21 cellular contexts compared by ENCODE assay signal in genomic region chr5:170606939-170607338, GRCh38.
"Had no signal": no experiment of that assay in that cellular context is flagged by ENCODE, and none has a peak within 500 bp of the region (broad histone marks: within the 10 kb centered on the region; RNA-seq: fewer than 3 reads in every experiment).

No MANE protein-coding gene starts in this region.

- ATAC-seq: activated CD8-positive, alpha-beta T cell treated with anti-CD3 and anti-CD28 coated beads for 36 hours; body of pancreas; left cardiac atrium; mucosa of descending colon; sciatic nerve; stimulated activated effector memory CD8-positive, alpha-beta T cell treated with anti-CD3 and anti-CD28 coated beads, Interleukin-12 subunit alpha, Interleukin-12 subunit beta, amount 100 ng/mL, for 72 hours had no signal

- H3K27ac ChIP-seq: body of pancreas, epithelial cell of prostate, ovary had no signal

- DNase-seq: activated CD4-positive, alpha-beta T cell treated with anti-CD3 and anti-CD28 coated beads, Interleukin-2, amount 10 ng/mL, durations not matched to agents 24 days and 14 days; activated CD8-positive, alpha-beta T cell treated with anti-CD3 and anti-CD28 coated beads for 36 hours; activated naive CD4-positive, alpha-beta T cell treated with Interleukin-2 at 50 U/mL for 16 hours; activated naive CD8-positive, alpha-beta T cell treated with anti-CD3 and anti-CD28 coated beads, Interleukin-2, amount 10 ng/mL, durations not matched to agents 7 days and 5 days; activated T-cell treated with anti-CD3 and anti-CD28 coated beads, Interleukin-2, amount 50 U/mL, for 1 hour; amygdala; body of pancreas; endodermal cell; foreskin fibroblast; hippocampal formation; left cardiac atrium; mesenchymal stem cell; mucosa of descending colon; naive B cell; ovary; stimulated activated CD4-positive, alpha-beta T cell treated with anti-CD3 and anti-CD28 coated beads, Interleukin-4, amount 100 ng/mL, for 1 hour had no signal

- H3K9me3 Mint-ChIP-seq: activated CD4-positive, alpha-beta T cell treated with anti-CD3 and anti-CD28 coated beads, Interleukin-2, amount 10 ng/mL, durations not matched to agents 24 days and 14 days; activated CD8-positive, alpha-beta T cell treated with anti-CD3 and anti-CD28 coated beads for 36 hours; activated naive CD8-positive, alpha-beta T cell treated with anti-CD3 and anti-CD28 coated beads, Interleukin-2, amount 10 ng/mL, durations not matched to agents 7 days and 5 days; activated T-helper 2 cell treated with anti-CD3 and anti-CD28 coated beads, Interferon-gamma antibody, Interleukin-2, Interleukin-4, amounts not matched to agents 10 μg/mL and 5 μg/mL and 100 μg/mL, durations not matched to agents 14 hours and 24 hours and 36 hours; endodermal cell; stimulated activated effector memory CD8-positive, alpha-beta T cell treated with anti-CD3 and anti-CD28 coated beads, Interleukin-12 subunit alpha, Interleukin-12 subunit beta, amount 100 ng/mL, for 72 hours had no signal

- H3K36me3 ChIP-seq: ovary had no signal

- H3K4me1 ChIP-seq: body of pancreas had no signal

- H3K36me3 Mint-ChIP-seq: activated naive CD8-positive, alpha-beta T cell treated with anti-CD3 and anti-CD28 coated beads, Interleukin-2, amount 10 ng/mL, durations not matched to agents 7 days and 5 days; naive B cell; stimulated activated effector memory CD8-positive, alpha-beta T cell treated with anti-CD3 and anti-CD28 coated beads, Interleukin-12 subunit alpha, Interleukin-12 subunit beta, amount 100 ng/mL, for 72 hours had no signal

- H3K9me3 ChIP-seq: body of pancreas, mucosa of descending colon, ovary had no signal

- H3K4me3 ChIP-seq: body of pancreas, mucosa of descending colon, ovary, smooth muscle cell had no signal

- H3K4me3 Mint-ChIP-seq: activated CD4-positive, alpha-beta T cell treated with anti-CD3 and anti-CD28 coated beads, Interleukin-2, amount 10 ng/mL, durations not matched to agents 24 days and 14 days; activated CD8-positive, alpha-beta T cell treated with anti-CD3 and anti-CD28 coated beads for 36 hours; activated naive CD8-positive, alpha-beta T cell treated with anti-CD3 and anti-CD28 coated beads, Interleukin-2, amount 10 ng/mL, durations not matched to agents 7 days and 5 days; endodermal cell; stimulated activated effector memory CD8-positive, alpha-beta T cell treated with anti-CD3 and anti-CD28 coated beads, Interleukin-12 subunit alpha, Interleukin-12 subunit beta, amount 100 ng/mL, for 72 hours had no signal

- H3K4me1 Mint-ChIP-seq: activated naive CD8-positive, alpha-beta T cell treated with anti-CD3 and anti-CD28 coated beads, Interleukin-2, amount 10 ng/mL, durations not matched to agents 7 days and 5 days; naive B cell; stimulated activated effector memory CD8-positive, alpha-beta T cell treated with anti-CD3 and anti-CD28 coated beads, Interleukin-12 subunit alpha, Interleukin-12 subunit beta, amount 100 ng/mL, for 72 hours had no signal

- H3K27ac Mint-ChIP-seq: activated CD4-positive, alpha-beta T cell treated with anti-CD3 and anti-CD28 coated beads, Interleukin-2, amount 10 ng/mL, durations not matched to agents 24 days and 14 days; activated CD8-positive, alpha-beta T cell treated with anti-CD3 and anti-CD28 coated beads for 36 hours; activated naive CD8-positive, alpha-beta T cell treated with anti-CD3 and anti-CD28 coated beads, Interleukin-2, amount 10 ng/mL, durations not matched to agents 7 days and 5 days; activated T-helper 2 cell treated with anti-CD3 and anti-CD28 coated beads, Interferon-gamma antibody, Interleukin-2, Interleukin-4, amounts not matched to agents 10 μg/mL and 5 μg/mL and 100 μg/mL, durations not matched to agents 14 hours and 24 hours and 36 hours; endodermal cell; naive B cell; stimulated activated effector memory CD8-positive, alpha-beta T cell treated with anti-CD3 and anti-CD28 coated beads, Interleukin-12 subunit alpha, Interleukin-12 subunit beta, amount 100 ng/mL, for 72 hours had no signal

- H3K27me3 ChIP-seq: body of pancreas, ovary had no signal
